1 cellular context compared by ENCODE assay signal in genomic region chr3:46091971-46092703, GRCh38.
TF ChIP-seq lines count a peak whose summit lies in the region.

No MANE protein-coding gene starts in this region.

TF ChIP-seq in SK-N-SH, 30 proteins besides CTCF, POLR2A, EP300 and RAD21 (continued from another document):
- TF ChIP-seq YY1 (IDR thresholded peaks at IDR 0.05; ENCODE audit: low read depth) (no peak), MXI1 (IDR thresholded peaks at IDR 0.05; ENCODE audit: low read depth, low read length) (no peak), FOSL2 (IDR thresholded peaks at IDR 0.05; ENCODE audit: borderline replicate concordance, low read depth) (no peak), NRF1 (IDR thresholded peaks at IDR 0.05; ENCODE audit: low read depth, low read length) (no peak), FOXJ3 (CRISPR knock-in tag; IDR thresholded peaks at IDR 0.05) (no peak), ZBTB33 (IDR thresholded peaks at IDR 0.05; ENCODE audit: borderline replicate concordance, low read depth) (no peak)
